ENCODE assay signal across 13 cellular contexts in the genomic region with DNA sequence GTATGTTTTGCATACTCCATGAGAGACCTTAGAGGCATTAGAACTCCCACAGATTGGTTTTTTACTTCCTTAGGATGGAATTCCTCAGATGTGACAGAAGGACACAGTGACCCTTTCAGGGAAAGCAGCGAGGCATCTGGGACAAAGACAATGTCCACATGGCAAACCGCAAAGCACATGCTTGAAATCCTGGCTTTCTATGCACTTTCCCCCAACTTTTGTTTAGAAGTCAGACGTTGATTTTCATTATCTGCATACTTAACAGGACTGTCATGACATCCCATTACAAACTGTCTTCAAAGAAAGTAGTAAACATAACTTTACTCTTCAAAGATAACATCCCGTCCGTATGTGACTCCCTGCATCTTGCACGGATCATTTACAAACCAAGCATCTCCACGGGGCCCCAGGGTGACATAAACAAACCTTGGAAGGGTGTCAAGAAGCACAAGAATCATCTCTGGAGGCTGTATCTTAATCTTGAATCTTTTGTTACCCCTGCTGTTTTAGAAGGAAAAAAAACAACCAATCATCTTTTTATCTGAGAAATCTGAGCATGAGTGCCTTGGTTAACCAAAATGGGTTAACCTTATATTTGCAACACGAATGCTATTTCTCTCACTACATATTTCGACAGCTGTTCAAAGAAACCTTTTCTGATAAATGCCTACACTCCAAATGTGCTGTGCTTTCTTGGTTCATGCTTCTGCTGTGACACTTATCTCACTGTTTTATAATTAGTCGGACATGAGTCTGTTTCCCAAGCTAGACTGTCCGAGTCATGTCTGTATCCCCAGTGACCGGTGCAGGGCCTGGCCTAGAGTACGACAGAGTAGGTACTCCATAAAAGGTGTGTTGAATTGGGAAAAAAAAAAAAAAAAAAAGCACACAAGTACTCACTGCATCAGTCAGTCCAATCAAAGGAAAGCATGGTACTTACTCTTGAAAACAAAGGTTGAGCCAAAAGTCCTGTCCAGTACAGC.
DNase-seq lines count a peak whose midpoint lies in the region; TF ChIP-seq lines count a peak whose summit lies in the region.
"Had no signal": no experiment of that assay in that cellular context is flagged by ENCODE, and none has a peak within 500 bp of the region (broad histone marks: within the 10 kb centered on the region; RNA-seq: fewer than 3 reads in every experiment).

No MANE protein-coding gene starts in this region.

- TF ChIP-seq CTCF in AG09319 (IDR thresholded peaks at IDR 0.05; ENCODE audit: low read depth, low read length) (no peak), nephron (IDR thresholded peaks at IDR 0.05; ENCODE audit: unreplicated experiment in 3 of 3) (no peak)

- DNase-seq in AG09319 (ENCODE audit: extremely low read depth, low read depth) (peak; percentile 64), LHCN-M2 (ENCODE audit: low read depth) (peak; percentile 84), fibroblast of peridontal ligament (ENCODE audit: extremely low read depth) (peak; percentile 33), NOMO-1 treated with DMSO at 0.1 percent for 48 hours (lab: John Stamatoyannopoulos, UW; ENCODE audit: unreplicated experiment) (no peak), NCI-H1105 treated with DMSO at 0.1 percent for 48 hours (lab: John Stamatoyannopoulos, UW) (no peak)
- DNase-seq in activated T-helper 1 cell treated with anti-CD3 and anti-CD28 coated beads, Interleukin-12 subunit alpha, Interleukin-12 subunit beta, Interleukin-2, Interleukin-4 antibody, amounts not matched to agents 30 ng/mL and 10 ng/mL and 1 ng/mL, durations not matched to agents 14 hours and 24 hours and 36 hours (ENCODE audit: low spot score), result no peak
- DNase-seq in T-helper 2 cell treated with Interferon-gamma antibody and Interleukin-4, amounts not matched to agents 5 μg/mL and 100 μg/mL, for 36 hours (ENCODE audit: low spot score), result no peak
- DNase-seq: activated naive CD4-positive, alpha-beta T cell treated with anti-CD3 and anti-CD28 coated beads for 36 hours; caudate nucleus; mammary epithelial cell; occipital lobe; SW 1271 had no signal

- peak overlapping the region; percentile 92 to 96 (median 92) for H3K27ac Mint-ChIP-seq in nephron
- H3K27ac Mint-ChIP-seq in activated T-helper 1 cell treated with anti-CD3 and anti-CD28 coated beads, Interleukin-12 subunit alpha, Interleukin-12 subunit beta, Interleukin-2, Interleukin-4 antibody, amounts not matched to agents 30 ng/mL and 10 ng/mL and 1 ng/mL, durations not matched to agents 14 hours and 24 hours and 36 hours, result no peak overlapping the region
- no peak overlapping the region for H3K27ac Mint-ChIP-seq in T-helper 2 cell treated with Interferon-gamma antibody and Interleukin-4, amounts not matched to agents 5 μg/mL and 100 μg/mL, for 36 hours
- H3K27ac Mint-ChIP-seq: activated naive CD4-positive, alpha-beta T cell treated with anti-CD3 and anti-CD28 coated beads for 36 hours had no signal

- intact Hi-C loops in activated T-helper 1 cell treated with anti-CD3 and anti-CD28 coated beads, Interleukin-12 subunit alpha, Interleukin-12 subunit beta, Interleukin-2, Interleukin-4 antibody, amounts not matched to agents 30 ng/mL and 10 ng/mL and 1 ng/mL, durations not matched to agents 14 hours and 24 hours and 36 hours (cut with micrococcal nuclease), result no loop called here

- peaks cover 10% of the 10 kb centered on the region for H3K36me3 Mint-ChIP-seq in nephron (ENCODE audit: low read depth)
- no peaks in the 10 kb centered on the region for H3K36me3 Mint-ChIP-seq in activated T-helper 1 cell treated with anti-CD3 and anti-CD28 coated beads, Interleukin-12 subunit alpha, Interleukin-12 subunit beta, Interleukin-2, Interleukin-4 antibody, amounts not matched to agents 30 ng/mL and 10 ng/mL and 1 ng/mL, durations not matched to agents 14 hours and 24 hours and 36 hours (ENCODE audit: low read depth)
- no peaks in the 10 kb centered on the region for H3K36me3 Mint-ChIP-seq in T-helper 2 cell treated with Interferon-gamma antibody and Interleukin-4, amounts not matched to agents 5 μg/mL and 100 μg/mL, for 36 hours (ENCODE audit: low read depth)

- peak overlapping the region in 1 of 3 experiments; percentile 28 for H3K4me3 Mint-ChIP-seq in nephron
- H3K4me3 Mint-ChIP-seq in activated T-helper 1 cell treated with anti-CD3 and anti-CD28 coated beads, Interleukin-12 subunit alpha, Interleukin-12 subunit beta, Interleukin-2, Interleukin-4 antibody, amounts not matched to agents 30 ng/mL and 10 ng/mL and 1 ng/mL, durations not matched to agents 14 hours and 24 hours and 36 hours, result no peak overlapping the region
- H3K4me3 Mint-ChIP-seq in T-helper 2 cell treated with Interferon-gamma antibody and Interleukin-4, amounts not matched to agents 5 μg/mL and 100 μg/mL, for 36 hours, result no peak overlapping the region
- H3K4me3 Mint-ChIP-seq: activated naive CD4-positive, alpha-beta T cell treated with anti-CD3 and anti-CD28 coated beads for 36 hours had no signal

- H3K27me3 Mint-ChIP-seq in nephron (ENCODE audit: low read depth), result no peaks in the 10 kb centered on the region
- H3K27me3 Mint-ChIP-seq in activated T-helper 1 cell treated with anti-CD3 and anti-CD28 coated beads, Interleukin-12 subunit alpha, Interleukin-12 subunit beta, Interleukin-2, Interleukin-4 antibody, amounts not matched to agents 30 ng/mL and 10 ng/mL and 1 ng/mL, durations not matched to agents 14 hours and 24 hours and 36 hours (ENCODE audit: insufficient read depth), result peaks cover 2% of the 10 kb centered on the region
- no peaks in the 10 kb centered on the region for H3K27me3 Mint-ChIP-seq in T-helper 2 cell treated with Interferon-gamma antibody and Interleukin-4, amounts not matched to agents 5 μg/mL and 100 μg/mL, for 36 hours (ENCODE audit: low read depth)

- H3K4me1 Mint-ChIP-seq in nephron, result peaks cover 56% of the 10 kb centered on the region
- H3K4me1 Mint-ChIP-seq in activated T-helper 1 cell treated with anti-CD3 and anti-CD28 coated beads, Interleukin-12 subunit alpha, Interleukin-12 subunit beta, Interleukin-2, Interleukin-4 antibody, amounts not matched to agents 30 ng/mL and 10 ng/mL and 1 ng/mL, durations not matched to agents 14 hours and 24 hours and 36 hours (ENCODE audit: low read depth), result no peaks in the 10 kb centered on the region
- H3K4me1 Mint-ChIP-seq in T-helper 2 cell treated with Interferon-gamma antibody and Interleukin-4, amounts not matched to agents 5 μg/mL and 100 μg/mL, for 36 hours (ENCODE audit: low read depth), result no peaks in the 10 kb centered on the region

- H3K9me3 Mint-ChIP-seq in nephron, result no peaks in the 10 kb centered on the region
- no peaks in the 10 kb centered on the region for H3K9me3 Mint-ChIP-seq in activated T-helper 1 cell treated with anti-CD3 and anti-CD28 coated beads, Interleukin-12 subunit alpha, Interleukin-12 subunit beta, Interleukin-2, Interleukin-4 antibody, amounts not matched to agents 30 ng/mL and 10 ng/mL and 1 ng/mL, durations not matched to agents 14 hours and 24 hours and 36 hours
- H3K9me3 Mint-ChIP-seq in T-helper 2 cell treated with Interferon-gamma antibody and Interleukin-4, amounts not matched to agents 5 μg/mL and 100 μg/mL, for 36 hours, result no peaks in the 10 kb centered on the region
- H3K9me3 Mint-ChIP-seq: activated naive CD4-positive, alpha-beta T cell treated with anti-CD3 and anti-CD28 coated beads for 36 hours had no signal

Comparison
In these comparisons a context has a peak if more than half of its experiments do, and no peak if none do; other contexts are left out.
1. DNase-seq: peak in AG09319 (single experiment), LHCN-M2 (single experiment) and fibroblast of peridontal ligament (single experiment); none in activated T-helper 1 cell treated with anti-CD3 and anti-CD28 coated beads, Interleukin-12 subunit alpha, Interleukin-12 subunit beta, Interleukin-2, Interleukin-4 antibody, amounts not matched to agents 30 ng/mL and 10 ng/mL and 1 ng/mL, durations not matched to agents 14 hours and 24 hours and 36 hours (single experiment), NOMO-1 treated with DMSO at 0.1 percent for 48 hours (single experiment), T-helper 2 cell treated with Interferon-gamma antibody and Interleukin-4, amounts not matched to agents 5 μg/mL and 100 μg/mL, for 36 hours (single experiment) and NCI-H1105 treated with DMSO at 0.1 percent for 48 hours (single experiment).
2. H3K27ac Mint-ChIP-seq: peak in nephron (3 of 3); none in activated T-helper 1 cell treated with anti-CD3 and anti-CD28 coated beads, Interleukin-12 subunit alpha, Interleukin-12 subunit beta, Interleukin-2, Interleukin-4 antibody, amounts not matched to agents 30 ng/mL and 10 ng/mL and 1 ng/mL, durations not matched to agents 14 hours and 24 hours and 36 hours (single experiment) and T-helper 2 cell treated with Interferon-gamma antibody and Interleukin-4, amounts not matched to agents 5 μg/mL and 100 μg/mL, for 36 hours (single experiment).